Comparison of ENCODE assay signal across 19 cellular contexts in the genomic region with DNA sequence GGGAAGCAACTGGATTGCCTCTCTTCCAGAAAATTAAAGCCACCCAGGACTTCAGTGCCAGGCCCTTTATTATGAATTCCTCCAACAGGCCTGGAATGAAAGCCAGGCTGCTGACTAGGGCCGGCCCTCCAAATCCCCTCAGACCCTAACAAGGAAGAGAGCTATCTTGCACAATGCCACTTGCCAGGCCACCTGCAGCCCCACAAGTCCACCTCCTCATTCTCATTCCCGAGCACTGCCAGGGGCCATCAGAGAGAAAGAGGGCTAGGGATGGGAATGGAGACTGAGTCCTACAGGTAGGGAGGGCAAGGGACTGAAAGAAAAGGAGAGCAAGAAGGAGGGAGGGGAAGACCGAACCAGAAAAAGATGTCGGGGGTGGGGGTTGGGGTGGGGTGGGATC.
A peak's percentile ranks its signal among the peaks of the same experiment; 100 is the strongest.
DNase-seq lines count a peak whose midpoint lies in the region; ATAC-seq and TF ChIP-seq lines count a peak whose summit lies in the region.
"Had no signal": no experiment of that assay in that cellular context is flagged by ENCODE, and none has a peak within 500 bp of the region (broad histone marks: within the 10 kb centered on the region; RNA-seq: fewer than 3 reads in every experiment).

No MANE protein-coding gene starts in this region.

- H3K9me3 Mint-ChIP-seq in neural crest cell (no peaks in the 10 kb centered on the region), type B pancreatic cell (no peaks in the 10 kb centered on the region)
- no peaks in the 10 kb centered on the region for H3K9me3 Mint-ChIP-seq in activated naive CD8-positive, alpha-beta T cell treated with anti-CD3 and anti-CD28 coated beads, Interleukin-2, amount 50 U/mL, for 24 hours
- H3K9me3 Mint-ChIP-seq: activated B cell treated with CpG ODN at 0.5 μM for 24 hours; activated CD4-positive, alpha-beta memory T cell treated with anti-CD3 and anti-CD28 coated beads, Interleukin-2, amount 10 ng/mL, durations not matched to agents 7 days and 5 days had no signal

- no peak for ATAC-seq in left cardiac atrium
- ATAC-seq in activated naive CD8-positive, alpha-beta T cell treated with anti-CD3 and anti-CD28 coated beads, Interleukin-2, amount 50 U/mL, for 24 hours = no peak
- ATAC-seq: left lobe of liver; stimulated activated naive CD8-positive, alpha-beta T cell treated with anti-CD3 and anti-CD28 coated beads, Interleukin-15, Interleukin-2, amounts not matched to agents 100 U/mL and 50 U/mL, for 24 hours had no signal

- no peak overlapping the region for H2AFZ ChIP-seq in mammary epithelial cell (ENCODE audit: low read depth, low read length)

- H3K27ac ChIP-seq in mammary epithelial cell (ENCODE audit: insufficient read depth, low read depth, low read length) = peak overlapping the region; percentile 21

- H3K9me3 ChIP-seq in mammary epithelial cell (replicated peaks; ENCODE audit: insufficient read depth, low read length) = no peaks in the 10 kb centered on the region
- H3K9me3 ChIP-seq: BLaER1 treated with 17β-estradiol and CSF1 and Interleukin-3, amounts not matched to agents 10 nM and 100 nM; heart right ventricle; mucosa of descending colon had no signal

- no TSS peak for BruUV-seq in mammary epithelial cell (replicated peaks; lab: Mats Ljungman, UMichigan)

- intact Hi-C loops in cardiac septum (cut with DNase I) = no loop called here
- intact Hi-C loops in left cardiac atrium (cut with DNase I) = no loop called here
- intact Hi-C loops in mammary epithelial cell (cut with micrococcal nuclease) = loop anchor here (1.0 kb wide), 2 partner anchors 18 to 28 kb away; no protein-coding TSS in a partner anchor

- H3K4me1 Mint-ChIP-seq in neural crest cell (peaks cover 24% of the 10 kb centered on the region), type B pancreatic cell (ENCODE audit: unreplicated experiment) (peaks cover 25% of the 10 kb centered on the region)
- peaks cover 8% of the 10 kb centered on the region for H3K4me1 Mint-ChIP-seq in activated naive CD8-positive, alpha-beta T cell treated with anti-CD3 and anti-CD28 coated beads, Interleukin-2, amount 50 U/mL, for 24 hours

- no peaks in the 10 kb centered on the region for H4K20me1 ChIP-seq in mammary epithelial cell (ENCODE audit: insufficient read depth, low read length)
- H4K20me1 ChIP-seq: BLaER1 treated with 17β-estradiol and CSF1 and Interleukin-3, amounts not matched to agents 10 nM and 100 nM had no signal

- no peaks in the 10 kb centered on the region for H3K79me2 ChIP-seq in mammary epithelial cell (ENCODE audit: insufficient read depth, low read length)

- in situ Hi-C loops in mammary epithelial cell (cut with MboI; ENCODE audit: low sequenced_read_pairs in 2 of 2) = no loop called here

- H3K4me3 Mint-ChIP-seq in neural crest cell = no peak overlapping the region
- H3K4me3 Mint-ChIP-seq in type B pancreatic cell = no peak overlapping the region
- no peak overlapping the region for H3K4me3 Mint-ChIP-seq in activated naive CD8-positive, alpha-beta T cell treated with anti-CD3 and anti-CD28 coated beads, Interleukin-2, amount 50 U/mL, for 24 hours
- H3K4me3 Mint-ChIP-seq: activated B cell treated with CpG ODN at 0.5 μM for 24 hours; activated CD4-positive, alpha-beta memory T cell treated with anti-CD3 and anti-CD28 coated beads, Interleukin-2, amount 10 ng/mL, durations not matched to agents 7 days and 5 days had no signal

- peak overlapping the region; percentile 53 for H3K27ac Mint-ChIP-seq in neural crest cell (ENCODE audit: unreplicated experiment)
- H3K27ac Mint-ChIP-seq in type B pancreatic cell = no peak overlapping the region
- H3K27ac Mint-ChIP-seq in activated naive CD8-positive, alpha-beta T cell treated with anti-CD3 and anti-CD28 coated beads, Interleukin-2, amount 50 U/mL, for 24 hours = no peak overlapping the region
- H3K27ac Mint-ChIP-seq: activated B cell treated with CpG ODN at 0.5 μM for 24 hours; activated CD4-positive, alpha-beta memory T cell treated with anti-CD3 and anti-CD28 coated beads, Interleukin-2, amount 10 ng/mL, durations not matched to agents 7 days and 5 days had no signal

- no peak overlapping the region for H3K9ac ChIP-seq in mammary epithelial cell (ENCODE audit: insufficient read depth, low read length)

- H3K27me3 Mint-ChIP-seq in neural crest cell (ENCODE audit: low read depth) (no peaks in the 10 kb centered on the region), type B pancreatic cell (no peaks in the 10 kb centered on the region)
- peaks cover 3% of the 10 kb centered on the region for H3K27me3 Mint-ChIP-seq in activated naive CD8-positive, alpha-beta T cell treated with anti-CD3 and anti-CD28 coated beads, Interleukin-2, amount 50 U/mL, for 24 hours
- H3K27me3 Mint-ChIP-seq: activated CD4-positive, alpha-beta memory T cell treated with anti-CD3 and anti-CD28 coated beads, Interleukin-2, amount 10 ng/mL, durations not matched to agents 7 days and 5 days had no signal

- TF ChIP-seq CTCF in mammary epithelial cell (conservative IDR thresholded peaks at IDR 0.05 in 1 of 2, IDR thresholded peaks at IDR 0.05 in 1 of 2; ENCODE audit: extremely low read depth in 1 of 2, insufficient read depth in 1 of 2, low read depth in 1 of 2, low read length in 2 of 2) (no peak), neural crest cell (conservative IDR thresholded peaks at IDR 0.05) (no peak), type B pancreatic cell (conservative IDR thresholded peaks at IDR 0.05) (no peak)

- H3K4me1 ChIP-seq in mammary epithelial cell (ENCODE audit: insufficient read depth, low read length) = peaks cover 63% of the 10 kb centered on the region

- CTCF ChIA-PET in mammary epithelial cell (lab: Charles Lee; ENCODE audit: low non-redundant PET) = no interaction called here

- H3K4me2 ChIP-seq in mammary epithelial cell (ENCODE audit: insufficient read depth, low read depth, low read length) = no peak overlapping the region

- no peak overlapping the region for H3K4me3 ChIP-seq in mammary epithelial cell (replicated peaks in 1 of 3; ENCODE audit: insufficient read depth in 1 of 3, low read depth in 2 of 3, low read length in 3 of 3)
- H3K4me3 ChIP-seq: BLaER1 treated with 17β-estradiol and CSF1 and Interleukin-3, amounts not matched to agents 10 nM and 100 nM; heart right ventricle; mucosa of descending colon had no signal

- no peaks in the 10 kb centered on the region for H3K27me3 ChIP-seq in mammary epithelial cell (ENCODE audit: insufficient read depth, low read length)
- H3K27me3 ChIP-seq: BLaER1 treated with 17β-estradiol and CSF1 and Interleukin-3, amounts not matched to agents 10 nM and 100 nM; heart right ventricle had no signal

- no peaks in the 10 kb centered on the region for H3K36me3 ChIP-seq in mammary epithelial cell (ENCODE audit: insufficient read depth, low read length)
- H3K36me3 ChIP-seq: BLaER1 treated with 17β-estradiol and CSF1 and Interleukin-3, amounts not matched to agents 10 nM and 100 nM; heart right ventricle had no signal

- H3K36me3 Mint-ChIP-seq in neural crest cell (ENCODE audit: low read depth) = no peaks in the 10 kb centered on the region
- no peaks in the 10 kb centered on the region for H3K36me3 Mint-ChIP-seq in type B pancreatic cell
- H3K36me3 Mint-ChIP-seq in activated naive CD8-positive, alpha-beta T cell treated with anti-CD3 and anti-CD28 coated beads, Interleukin-2, amount 50 U/mL, for 24 hours (ENCODE audit: low read depth) = no peaks in the 10 kb centered on the region

- DNase-seq in cardiac septum (ENCODE audit: low spot score) (peak; percentile 50), left cardiac atrium (no peak), mammary epithelial cell (no peak), neural crest cell (ENCODE audit: low read depth, low spot score) (no peak), type B pancreatic cell (ENCODE audit: extremely low spot score, unreplicated experiment) (no peak), NK-92 (lab: John Stamatoyannopoulos, UW; ENCODE audit: unreplicated experiment) (no peak), Kasumi-1 (lab: John Stamatoyannopoulos, UW) (no peak)
- DNase-seq in activated naive CD8-positive, alpha-beta T cell treated with anti-CD3 and anti-CD28 coated beads, Interleukin-2, amount 50 U/mL, for 24 hours = no peak
- DNase-seq: activated B cell treated with CpG ODN at 0.5 μM for 24 hours; activated CD4-positive, alpha-beta memory T cell treated with anti-CD3 and anti-CD28 coated beads, Interleukin-2, amount 10 ng/mL, durations not matched to agents 7 days and 5 days; activated gamma-delta T cell treated with Interleukin-2 at 50 U/mL for 16 hours; heart right ventricle; NCI-H1436 treated with DMSO at 0.1 percent for 48 hours; NCI-H526; stimulated activated CD4-positive, alpha-beta T cell treated with anti-CD3 and anti-CD28 coated beads, Interleukin-4, amount 100 ng/mL, for 24 hours; stimulated activated naive CD8-positive, alpha-beta T cell treated with anti-CD3 and anti-CD28 coated beads, Interleukin-15, Interleukin-2, amounts not matched to agents 100 U/mL and 50 U/mL, for 24 hours had no signal

- 49% methylated on average over 2 of the region's 4 CpGs for WGBS in mammary epithelial cell (ENCODE audit: low coverage, missing lambda C conversion rate)

- dilution Hi-C loops in mammary epithelial cell (cut with HindIII; ENCODE audit: low sequenced_read_pairs) = no loop called here
